In the genomic region with DNA sequence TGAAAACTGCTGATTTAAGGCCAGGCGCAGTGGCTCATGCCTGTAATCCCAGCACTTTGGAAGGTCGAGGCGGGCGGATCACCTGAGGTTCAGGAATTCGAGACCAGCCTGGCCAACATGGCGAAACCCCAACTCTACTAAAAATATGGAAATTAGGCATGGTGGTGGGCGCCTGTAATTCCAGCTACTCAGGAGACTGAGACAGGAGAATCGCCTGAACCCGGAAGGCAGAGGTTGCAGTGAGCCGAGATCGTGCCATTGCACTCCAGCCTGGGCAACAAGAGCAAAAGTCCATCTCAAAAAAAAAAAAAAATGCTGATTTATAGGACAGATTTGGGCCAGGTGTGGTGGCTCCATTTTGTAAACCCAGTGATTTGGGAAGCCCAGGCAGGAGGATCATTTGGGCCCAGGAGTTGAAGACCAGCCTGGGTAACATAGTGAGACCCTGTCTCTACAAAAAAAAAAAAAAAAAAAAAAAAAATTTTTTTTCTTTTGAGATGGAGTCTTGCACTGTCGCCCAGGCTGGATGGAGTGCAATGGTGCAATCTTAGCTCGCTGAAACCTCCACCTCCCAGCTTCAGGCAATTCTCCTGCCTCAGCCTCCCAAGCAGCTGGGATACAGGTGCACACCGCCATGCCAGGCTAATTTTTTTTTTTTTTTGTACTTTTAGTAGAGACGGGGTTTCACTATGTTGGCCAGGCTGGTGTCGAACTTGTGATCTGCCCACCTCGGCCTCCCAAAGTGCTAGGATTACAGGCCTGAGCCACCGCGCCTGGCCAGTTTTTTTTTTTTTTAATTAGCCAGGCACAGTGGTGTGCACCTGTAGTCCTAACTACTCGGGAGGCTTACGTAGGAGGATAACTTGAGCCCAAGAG, we compare ENCODE assay signal across 1 cellular context.
TF ChIP-seq lines count a peak whose summit lies in the region.
"Not testable (repeated sequence)": the region's sequence is repeated elsewhere in the genome, so short reads cannot be mapped to it uniquely, and the experiment has no call there.

No MANE protein-coding gene starts in this region.

TF ChIP-seq in K562, 482 proteins besides CTCF, POLR2A, EP300 and RAD21:
- TF ChIP-seq ADNP (tag; IDR thresholded peaks at IDR 0.05), result 0 out of 2 replicates have a peak, but pooled peaks have one; percentile 9
- TF ChIP-seq ATF1 (CRISPR knock-in tag; IDR thresholded peaks at IDR 0.05), result not testable (repeated sequence)
- TF ChIP-seq ATF1 (tag; IDR thresholded peaks at IDR 0.05), result peak; percentile 47
- peak; percentile 21; the same call in 1 of the 2 replicates for TF ChIP-seq BCOR (IDR thresholded peaks at IDR 0.05)
- peak; percentile 72; the same call in 1 of the 2 replicates for TF ChIP-seq ZNF384 (IDR thresholded peaks at IDR 0.05; ENCODE audit: low read depth, low read length)
- peak; percentile 56 for TF ChIP-seq ZNF121 (CRISPR knock-in tag; conservative IDR thresholded peaks at IDR 0.05)
- peak; percentile 77; the same call in 1 of the 2 replicates for TF ChIP-seq SMARCA5 (IDR thresholded peaks at IDR 0.05)
- 0 out of 2 replicates have a peak, but pooled peaks have one; percentile 8 for TF ChIP-seq POLR2G (IDR thresholded peaks at IDR 0.05; ENCODE audit: low read depth, low read length)
- TF ChIP-seq SUPT5H (IDR thresholded peaks at IDR 0.05), result peak; percentile 23; the same call in 1 of the 2 replicates
